In the genomic region with DNA sequence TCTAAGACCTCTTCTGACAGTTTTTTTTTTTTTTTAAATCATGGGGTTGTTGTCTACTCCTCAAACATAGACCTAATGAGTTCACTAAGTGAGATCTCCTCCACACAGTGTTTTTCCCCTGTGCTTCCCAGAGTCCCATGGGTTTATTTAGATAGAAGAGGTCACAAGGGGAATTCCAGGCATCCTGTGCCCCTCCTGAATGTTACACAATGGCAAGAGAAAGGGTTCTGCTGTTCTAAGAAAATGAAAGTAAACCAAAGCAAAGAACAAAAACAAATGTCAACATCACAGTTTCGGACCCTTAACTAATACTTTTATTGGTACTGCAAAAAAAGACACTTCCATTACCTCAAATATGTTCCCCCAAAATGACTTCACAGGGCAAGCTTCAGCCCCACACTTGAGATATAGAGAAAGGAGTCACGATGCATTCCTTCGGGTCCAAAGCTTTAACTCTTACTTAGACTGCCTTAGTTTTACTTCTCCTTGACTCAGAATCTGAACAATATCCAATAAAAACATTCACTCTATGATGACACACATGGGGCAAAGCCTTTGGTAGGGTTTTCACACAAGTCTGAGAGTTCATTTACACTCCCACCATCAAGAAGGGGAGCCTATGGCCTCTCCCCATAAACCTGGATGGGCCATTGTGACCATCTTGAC, we compare ENCODE assay signal across 8 cellular contexts. TPM values are rescaled to one million over a fixed set of nuclear protein-coding genes. Genes with fewer than 3 reads are reported as not detected.
DNase-seq lines count a peak whose midpoint lies in the region; ATAC-seq and TF ChIP-seq lines count a peak whose summit lies in the region.
"Not testable (repeated sequence)": the region's sequence is repeated elsewhere in the genome, so short reads cannot be mapped to it uniquely, and the experiment has no call there.

No MANE protein-coding gene starts in this region.

- not testable (repeated sequence) for H3K36me3 ChIP-seq in GM23248 (ENCODE audit: low read depth); left lung

- not testable (repeated sequence) for H3K27me3 Mint-ChIP-seq in CD14-positive monocyte (ENCODE audit: low read depth in 3 of 3); stimulated activated naive B cell treated with anti-CD40 and anti-IgM and Interleukin-4, amounts not matched to agents 10 μg/mL and 1 μg/mL and 100 μg/mL, for 72 hours

- not testable (repeated sequence) for H3K27ac ChIP-seq in GM23248
- H3K27ac ChIP-seq in left lung, result peak overlapping the region in 1 of 2 donors; percentile 71

- H3K4me3 ChIP-seq in GM23248, result peak overlapping the region; percentile 52
- peak overlapping the region; percentile 23 for H3K4me3 ChIP-seq in WI38 (ENCODE audit: low read depth, low read length)
- not testable (repeated sequence) for H3K4me3 ChIP-seq in epithelial cell of proximal tubule (ENCODE audit: low read depth, low read length); left lung

- intact Hi-C loops in CD14-positive monocyte (cut with micrococcal nuclease); left lung (cut with DNase I): not testable (repeated sequence)

- WGBS in GM23248 (ENCODE audit: low coverage in 1 of 2, low lambda C conversion rate in 2 of 2, missing lambda C conversion rate in 2 of 2), 2 experiments, result 49 to 50% methylated on average over 3 of the region's 3 CpGs

- not testable (repeated sequence) for H3K79me2 ChIP-seq in GM23248 (ENCODE audit: insufficient read depth)

- H4K20me1 ChIP-seq in GM23248 (ENCODE audit: insufficient read depth), result not testable (repeated sequence)

- not testable (repeated sequence) for TF ChIP-seq CTCF in CD14-positive monocyte (IDR thresholded peaks at IDR 0.05); WI38 (IDR thresholded peaks at IDR 0.05; ENCODE audit: low read depth, low read length); epithelial cell of proximal tubule (conservative IDR thresholded peaks at IDR 0.05; ENCODE audit: low read depth, low read length); left lung (IDR thresholded peaks at IDR 0.05)

- not testable (repeated sequence) for DNase-seq in CD14-positive monocyte (ENCODE audit: low spot score); left lung
- DNase-seq in GM23248 (peak; percentile 54), epithelial cell of proximal tubule (ENCODE audit: low read depth) (peak; percentile 19)
- peak; percentile 7 for DNase-seq in stimulated activated naive B cell treated with anti-CD40 and anti-IgM and Interleukin-4, amounts not matched to agents 10 μg/mL and 1 μg/mL and 100 μg/mL, for 72 hours

- H3K4me2 ChIP-seq in GM23248 (ENCODE audit: unreplicated experiment), result peak overlapping the region; percentile 65

- H3K9me3 ChIP-seq in GM23248 (ENCODE audit: low read depth); left lung: not testable (repeated sequence)

- H3K4me3 Mint-ChIP-seq in CD14-positive monocyte, result peak overlapping the region in 1 of 2 donors; percentile 51
- H3K4me3 Mint-ChIP-seq in stimulated activated naive B cell treated with anti-CD40 and anti-IgM and Interleukin-4, amounts not matched to agents 10 μg/mL and 1 μg/mL and 100 μg/mL, for 72 hours, result not testable (repeated sequence)

- ATAC-seq in GM18907 (IDR thresholded peaks at IDR 0.05; ENCODE audit: unreplicated experiment) (peak; percentile 90), HG03432 (IDR thresholded peaks at IDR 0.05; ENCODE audit: unreplicated experiment) (peak; percentile 90), left lung (peak; percentile 68)
- peak; percentile 63 to 79 for ATAC-seq in stimulated activated naive B cell treated with anti-CD40 and anti-IgM and Interleukin-4, amounts not matched to agents 10 μg/mL and 1 μg/mL and 100 μg/mL, for 72 hours (replicated peaks)

- not testable (repeated sequence) for H3K36me3 Mint-ChIP-seq in CD14-positive monocyte; stimulated activated naive B cell treated with anti-CD40 and anti-IgM and Interleukin-4, amounts not matched to agents 10 μg/mL and 1 μg/mL and 100 μg/mL, for 72 hours

- H3F3A ChIP-seq in GM23248 (ENCODE audit: insufficient read depth), result not testable (repeated sequence)

- not testable (repeated sequence) for H3K9me2 ChIP-seq in GM23248 (ENCODE audit: insufficient read depth)

- H3K27ac Mint-ChIP-seq in CD14-positive monocyte, result peak overlapping the region in 4 of 7 donors; percentile 25 to 66 (median 50)
- H3K27ac Mint-ChIP-seq in stimulated activated naive B cell treated with anti-CD40 and anti-IgM and Interleukin-4, amounts not matched to agents 10 μg/mL and 1 μg/mL and 100 μg/mL, for 72 hours, result peak overlapping the region; percentile 25

- peaks cover 21% of the 10 kb centered on the region for H3K4me1 Mint-ChIP-seq in CD14-positive monocyte
- not testable (repeated sequence) for H3K4me1 Mint-ChIP-seq in stimulated activated naive B cell treated with anti-CD40 and anti-IgM and Interleukin-4, amounts not matched to agents 10 μg/mL and 1 μg/mL and 100 μg/mL, for 72 hours

- not testable (repeated sequence) for H3K27me3 ChIP-seq in GM23248 (replicated peaks; ENCODE audit: insufficient read depth); left lung

- in situ Hi-C loops in GM23248 (cut with MboI), result not testable (repeated sequence)

- not testable (repeated sequence) for H3K9me3 Mint-ChIP-seq in CD14-positive monocyte; stimulated activated naive B cell treated with anti-CD40 and anti-IgM and Interleukin-4, amounts not matched to agents 10 μg/mL and 1 μg/mL and 100 μg/mL, for 72 hours

- H2AFZ ChIP-seq in GM23248, result peak overlapping the region; percentile 73; the same call in 1 of the 2 replicates

- H3K4me1 ChIP-seq in GM23248 (ENCODE audit: insufficient read depth); left lung: not testable (repeated sequence)

- peak overlapping the region; percentile 22; the same call in 1 of the 2 replicates for H3K9ac ChIP-seq in GM23248

RNA-seq across cellular contexts. Expression of a gene that starts 15.6 kb away (rescaled TPM):
- polyA plus RNA-seq in CD14-positive monocyte (10 to 100 TPM; 10.9 to 18.8 TPM), GM23248 (2016; fragmentation: Nextera tagmentation; extraction: Ambion mirVana) (25.8 and 26.8 TPM in 2 replicates)
- 23.0 and 23.9 TPM in 2 replicates for total RNA-seq in GM23248 (2014; rRNA removed; shearing (Covaris generic))
- total RNA-seq in epithelial cell of proximal tubule (17.2 and 22.2 TPM in 2 replicates), left lung (10 to 100 TPM; 49.1 to 54.2 TPM)
